12 cellular contexts compared by ENCODE assay signal in the genomic region with DNA sequence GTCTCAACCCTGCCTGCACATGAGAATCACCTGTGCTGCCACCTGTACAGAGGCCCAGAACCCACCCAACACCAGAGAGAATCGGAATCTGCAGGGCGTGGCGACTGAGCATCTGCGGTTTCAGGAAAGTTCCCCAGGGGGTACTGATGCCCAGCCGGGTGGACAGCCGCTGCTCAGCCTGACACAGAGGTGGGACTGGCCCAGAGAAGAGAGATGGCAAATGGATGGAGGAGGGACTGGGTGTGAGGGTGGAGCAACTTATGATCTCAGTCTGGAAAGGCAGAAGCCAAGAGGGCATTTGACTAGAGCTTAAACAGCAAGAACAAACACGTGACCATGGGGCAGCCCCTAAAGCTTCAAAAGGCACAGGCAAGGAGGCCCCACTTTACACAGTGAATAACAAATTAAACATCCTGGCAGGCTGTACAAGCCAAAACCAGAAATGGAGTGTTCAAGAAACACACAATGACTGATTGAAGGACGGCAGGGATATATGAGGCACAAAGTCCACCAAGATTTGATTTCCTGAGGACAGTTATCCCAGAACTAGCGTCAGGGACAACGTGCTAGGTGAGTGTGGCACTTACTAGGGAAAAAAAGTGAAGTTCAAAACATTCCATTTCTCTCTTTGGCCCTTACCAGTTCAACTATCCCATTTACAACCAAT. TPM values are rescaled to one million over a fixed set of nuclear protein-coding genes. Genes with fewer than 3 reads are reported as not detected.
DNase-seq lines count a peak whose midpoint lies in the region; ATAC-seq and TF ChIP-seq lines count a peak whose summit lies in the region.
"Had no signal": no experiment of that assay in that cellular context is flagged by ENCODE, and none has a peak within 500 bp of the region (broad histone marks: within the 10 kb centered on the region; RNA-seq: fewer than 3 reads in every experiment).

No MANE protein-coding gene starts in this region.

- TF ChIP-seq CTCF in activated B cell treated with CpG ODN at 0.5 μM for 24 hours (IDR thresholded peaks at IDR 0.05) (no peak), fibroblast of mammary gland (conservative IDR thresholded peaks at IDR 0.05; ENCODE audit: control insufficient read depth, insufficient read depth, low read depth, low read length) (no peak)

- DNase-seq in NCI-H2029 (lab: John Stamatoyannopoulos, UW): peak; percentile 44
- DNase-seq in NCI-H2029 treated with DMSO at 0.1 percent for 48 hours (lab: John Stamatoyannopoulos, UW): no peak
- DNase-seq in activated B cell treated with CpG ODN at 0.5 μM for 24 hours: no peak
- DNase-seq in fibroblast of mammary gland (ENCODE audit: low read depth): peak; percentile 41
- peak; percentile 28 to 32 for DNase-seq in stimulated activated CD4-positive, alpha-beta T cell treated with anti-CD3 and anti-CD28 coated beads, Interleukin-4, amount 100 ng/mL, for 4 hours
- DNase-seq in MV-4-11 (lab: John Stamatoyannopoulos, UW): no peak
- DNase-seq: NCI-H187 had no signal

- peaks cover 73% of the 10 kb centered on the region for H3K4me1 Mint-ChIP-seq in activated B cell treated with CpG ODN at 0.5 μM for 24 hours

- peak overlapping the region; percentile 73 for H3K27ac Mint-ChIP-seq in activated B cell treated with CpG ODN at 0.5 μM for 24 hours

- ATAC-seq in activated B cell treated with CpG ODN at 0.5 μM for 24 hours (ENCODE audit: low read depth) (peak; percentile 26), GM18505 (IDR thresholded peaks at IDR 0.05; ENCODE audit: unreplicated experiment) (no peak), HG03521 (IDR thresholded peaks at IDR 0.05; ENCODE audit: unreplicated experiment) (no peak)
- ATAC-seq: esophagus mucosa, SK-N-SH treated with all-trans-retinoic acid at 6 μM for 48 hours had no signal

- no peak overlapping the region for H3K4me3 ChIP-seq in fibroblast of mammary gland (ENCODE audit: control insufficient read depth, low read depth, low read length)
- H3K4me3 ChIP-seq: suprapubic skin had no signal

- H3K27me3 Mint-ChIP-seq in activated B cell treated with CpG ODN at 0.5 μM for 24 hours: no peaks in the 10 kb centered on the region

- POLR2A ChIA-PET in activated B cell treated with CpG ODN at 0.5 μM for 24 hours (lab: Charles Lee): interaction anchor here (1.6 kb wide), 1 partner anchor 71 kb away, joined by 6 read pairs; the partner anchor contains the start of gene VMAC

- peak overlapping the region; percentile 65 for H3K4me3 Mint-ChIP-seq in activated B cell treated with CpG ODN at 0.5 μM for 24 hours

- H3K9me3 Mint-ChIP-seq in activated B cell treated with CpG ODN at 0.5 μM for 24 hours: no peaks in the 10 kb centered on the region

- intact Hi-C loops in activated B cell treated with CpG ODN at 0.5 μM for 24 hours (cut with micrococcal nuclease): loop anchor here (5.0 kb wide), 1 partner anchor 397 kb away; the partner anchor contains the start of gene ALKBH7

- H3K36me3 Mint-ChIP-seq in activated B cell treated with CpG ODN at 0.5 μM for 24 hours (ENCODE audit: low read depth): peaks cover 40% of the 10 kb centered on the region

- TF ChIP-seq POLR2A in GM18505 (IDR thresholded peaks at IDR 0.05; ENCODE audit: borderline replicate concordance, extremely low read depth, insufficient read depth, insufficient read length): no peak

- CTCF ChIA-PET in activated B cell treated with CpG ODN at 0.5 μM for 24 hours (lab: Charles Lee): interaction anchor here (1.0 to 2.7 kb wide), 2 partner anchors 12 to 171 kb away, joined by 3 to 8 read pairs; no protein-coding TSS in a partner anchor

RNA-seq across cellular contexts. Expression of gene RANBP3, which starts 3.1 kb away (rescaled TPM):
- 77.0 and 98.5 TPM in 2 replicates for total RNA-seq in activated B cell treated with CpG ODN at 0.5 μM for 24 hours

Comparison
In these comparisons a context has a peak if more than half of its experiments do, and no peak if none do; other contexts are left out.
1. DNase-seq: peak in NCI-H2029 (single experiment), fibroblast of mammary gland (single experiment) and stimulated activated CD4-positive, alpha-beta T cell treated with anti-CD3 and anti-CD28 coated beads, Interleukin-4, amount 100 ng/mL, for 4 hours (2 of 2); none in NCI-H2029 treated with DMSO at 0.1 percent for 48 hours (single experiment), activated B cell treated with CpG ODN at 0.5 μM for 24 hours (single experiment) and MV-4-11 (single experiment).